ENCODE assay signal across 8 cellular contexts in genomic region chr2:161136696-161137324, GRCh38. TPM values are rescaled to one million over a fixed set of nuclear protein-coding genes. Genes with fewer than 3 reads are reported as not detected.
A peak's percentile ranks its signal among the peaks of the same experiment; 100 is the strongest.
DNase-seq lines count a peak whose midpoint lies in the region; ATAC-seq, FAIRE-seq and TF ChIP-seq lines count a peak whose summit lies in the region.

No MANE protein-coding gene starts in this region.

- in situ Hi-C loops in GM12878 (cut with MboI) = no loop called here

- no TSS peak for BruUV-seq in GM12878 (replicated peaks; lab: Mats Ljungman, UMichigan)

- CTCF ChIA-PET in GM12878 (lab: Yijun Ruan, JAX) = interaction anchor here (0.7 to 2.9 kb wide), 17 partner anchors 8 to 87 kb away, joined by 3 to 25 read pairs (median 4); no protein-coding TSS in a partner anchor

- intact Hi-C loops in GM12878 (cut with micrococcal nuclease; ENCODE audit: unreplicated experiment) (loop anchor here (1.0 to 5.0 kb wide), 2 partner anchors 33 to 35 kb away; no protein-coding TSS in a partner anchor), dorsolateral prefrontal cortex (cut with DNase I) (no loop called here)

- H3K4me3 ChIP-seq in GM12878 (peak overlapping the region; percentile 81), dorsolateral prefrontal cortex (peak overlapping the region in 17 of 59 donors; percentile 0 to 34 (median 17))

- no peaks in the 10 kb centered on the region; the same call in 2 of the 3 replicates for H3K9me3 ChIP-seq in GM12878 (replicated peaks; ENCODE audit: control insufficient read depth, insufficient read depth, low read length)

- 2% methylated on average over 4 of the region's 4 CpGs for WGBS in GM12878 (ENCODE audit: insufficient coverage, insufficient replicate concordance, low lambda C conversion rate, missing lambda C conversion rate)

- DNase-seq in M059J (ENCODE audit: low read depth) = peak; percentile 12
- DNase-seq in GM12878 (ENCODE audit: low read depth, low spot score) = peak; percentile 87
- peak; percentile 86 for DNase-seq in medulla oblongata (ENCODE audit: extremely low spot score)
- DNase-seq in NCI-H2029 treated with DMSO at 0.1 percent for 48 hours (lab: John Stamatoyannopoulos, UW) = no peak
- no peak for DNase-seq in DMS114 treated with DMSO at 0.1 percent for 48 hours (lab: John Stamatoyannopoulos, UW; ENCODE audit: unreplicated experiment)
- DNase-seq in dorsolateral prefrontal cortex = no peak

- TF ChIP-seq RAD21 in GM12878 (IDR thresholded peaks at IDR 0.05; ENCODE audit: insufficient read depth, low read depth, low read length) = no peak

- peak; percentile 56 for TF ChIP-seq POLR2A in GM12878 (IDR thresholded peaks at IDR 0.05; ENCODE audit: low read depth, low read length)

- H3K27ac ChIP-seq in GM12878 (ENCODE audit: control insufficient read depth, insufficient read depth) (peak overlapping the region; percentile 95), dorsolateral prefrontal cortex (peak overlapping the region in 19 of 59 donors; percentile 1 to 63 (median 42))

- SMC1A ChIA-PET in GM12878 (lab: Charles Lee; ENCODE audit: uncharacterized antibody, unreplicated experiment) = interaction anchor here (0.8 to 7.4 kb wide), 22 partner anchors 10 to 74 kb away, joined by 3 to 130 read pairs (median 8); partner anchors contain the start of gene TANK

- no peaks in the 10 kb centered on the region for H3K27me3 ChIP-seq in GM12878 (replicated peaks in 1 of 2; ENCODE audit: control insufficient read depth in 2 of 2, insufficient read depth in 2 of 2, low read length in 1 of 2)
- H3K27me3 ChIP-seq in dorsolateral prefrontal cortex = no peaks in the 10 kb centered on the region

- peak overlapping the region; percentile 58 for H2AFZ ChIP-seq in GM12878 (ENCODE audit: control insufficient read depth, low read depth, low read length)

- POLR2A ChIA-PET in GM12878 (lab: Charles Lee) = interaction anchor here (0.6 to 4.7 kb wide), 17 partner anchors 10 to 928 kb away, joined by 3 to 25 read pairs (median 7); partner anchors contain the start of gene PSMD14

- RAD21 ChIA-PET in GM12878 (lab: Charles Lee; ENCODE audit: unreplicated experiment) = interaction anchor here (0.6 to 6.0 kb wide), 20 partner anchors 10 to 106 kb away, joined by 3 to 71 read pairs (median 6); no protein-coding TSS in a partner anchor

- H3K4me1 ChIP-seq in GM12878 (ENCODE audit: control insufficient read depth, insufficient read depth, low read length) = no peaks in the 10 kb centered on the region

- no peak for TF ChIP-seq CTCF in GM12878 (IDR thresholded peaks at IDR 0.05 in 2 of 3, conservative IDR thresholded peaks at IDR 0.05 in 1 of 3; ENCODE audit: control insufficient read depth in 2 of 3, extremely low read depth in 1 of 3, insufficient read depth in 1 of 3, low read depth in 3 of 3, low read length in 3 of 3)
- no peak for TF ChIP-seq CTCF in dorsolateral prefrontal cortex (IDR thresholded peaks at IDR 0.05 in 54 of 56, conservative IDR thresholded peaks at IDR 0.05 in 2 of 56; ENCODE audit: low read depth in 1 of 56, partially characterized antibody in 56 of 56)

- H3K36me3 ChIP-seq in GM12878 (ENCODE audit: control insufficient read depth in 2 of 2, insufficient read depth in 2 of 2, low read length in 1 of 2) = no peaks in the 10 kb centered on the region

- H4K20me1 ChIP-seq in GM12878 (ENCODE audit: control insufficient read depth, insufficient read depth) = no peaks in the 10 kb centered on the region

- FAIRE-seq in GM12878 (lab: Jason Lieb, UNC) = peak; percentile 95

- H3K4me2 ChIP-seq in GM12878 (ENCODE audit: control insufficient read depth, insufficient read depth) = peak overlapping the region; percentile 67

- ATAC-seq in GM18499 (IDR thresholded peaks at IDR 0.05; ENCODE audit: insufficient read depth, unreplicated experiment) (peak; percentile 72), GM21717 (IDR thresholded peaks at IDR 0.05; ENCODE audit: unreplicated experiment) (peak; percentile 83), GM12878 (peak; percentile 80)

- TF ChIP-seq EP300 in GM12878 (IDR thresholded peaks at IDR 0.05; ENCODE audit: borderline replicate concordance in 1 of 2, control insufficient read depth in 1 of 2, low read depth in 2 of 2, low read length in 2 of 2) = no peak; a peak in 1 of 4 replicates

- peak overlapping the region; percentile 77 for H3K9ac ChIP-seq in GM12878 (ENCODE audit: control insufficient read depth, insufficient read depth, low read length)

- peaks cover 52% of the 10 kb centered on the region for H3K79me2 ChIP-seq in GM12878 (ENCODE audit: control insufficient read depth, insufficient read depth, low read length)

TF ChIP-seq in GM12878, 131 proteins besides CTCF, POLR2A, EP300 and RAD21 (continues in another document):
- TF ChIP-seq ZZZ3 (IDR thresholded peaks at IDR 0.05; ENCODE audit: control insufficient read depth, insufficient read length, low read depth) (no peak), SREBF1 (IDR thresholded peaks at IDR 0.05; ENCODE audit: low read length) (no peak), BMI1 (IDR thresholded peaks at IDR 0.05; ENCODE audit: borderline replicate concordance) (no peak), ZSCAN29 (IDR thresholded peaks at IDR 0.05) (no peak), TBL1XR1 (IDR thresholded peaks at IDR 0.05; ENCODE audit: low read depth, low read length) (no peak), E2F4 (IDR thresholded peaks at IDR 0.05; ENCODE audit: low read depth, low read length) (no peak), RCOR1 (conservative IDR thresholded peaks at IDR 0.05; ENCODE audit: low read depth, low read length) (no peak), NFYA (IDR thresholded peaks at IDR 0.05; ENCODE audit: borderline replicate concordance, low read depth, low read length) (no peak), SMAD1 (IDR thresholded peaks at IDR 0.05; ENCODE audit: low read depth, partially characterized antibody) (peak; percentile 91), E2F8 (IDR thresholded peaks at IDR 0.05; ENCODE audit: low read depth, partially characterized antibody) (no peak), RELA (IDR thresholded peaks at IDR 0.05; ENCODE audit: borderline replicate concordance, partially characterized antibody) (peak; percentile 97), SIX5 (IDR thresholded peaks at IDR 0.05; ENCODE audit: low read depth, low read length, severe bottlenecking) (no peak), MEF2B (IDR thresholded peaks at IDR 0.05; ENCODE audit: partially characterized antibody, poor library complexity, severe bottlenecking) (no peak), BACH1 (IDR thresholded peaks at IDR 0.05; ENCODE audit: borderline replicate concordance) (no peak; the same call in 1 of the 2 replicates), SREBF2 (IDR thresholded peaks at IDR 0.05; ENCODE audit: low read length) (no peak), CREM (IDR thresholded peaks at IDR 0.05; ENCODE audit: low read depth) (peak; percentile 72), NFIC (IDR thresholded peaks at IDR 0.05; ENCODE audit: low read depth, low read length) (peak; percentile 57; the same call in 1 of the 2 replicates), YBX1 (IDR thresholded peaks at IDR 0.05) (no peak)

RNA-seq across cellular contexts. Expression of gene TANK, which starts 23.4 kb away (rescaled TPM):
- 35.7 and 41.1 TPM in 2 replicates for total RNA-seq in M059J (2014; rRNA removed; shearing (Covaris generic))
- 423 and 495 TPM in 2 replicates for total RNA-seq in GM12878 (2013; cell fraction: nucleolus; rRNA removed)
- total RNA-seq in GM12878 (2014; rRNA removed) (73.1 and 79.9 TPM in 2 replicates), GM12878 (2014; rRNA removed; fragmentation: Illumina TruSeq; extraction: Trizol) (107 and 110 TPM in 2 replicates), GM12878 (2021) (56.6 and 64.2 TPM in 2 replicates), dorsolateral prefrontal cortex (10 to 100 TPM; 31.0 to 62.5 (median 45.1) TPM)
- 28.9 TPM for polyA plus RNA-seq in GM12878 (2011; ENCODE audit: low read depth)
- polyA plus RNA-seq in GM12878 (2011; rRNA removed) (121 and 166 TPM in 2 replicates), GM12878 (2014; fragmentation: Illumina TruSeq; extraction: Trizol) (76.6 and 104 TPM in 2 replicates), GM12878 (2014; fragmentation: Nextera tagmentation; extraction: Ambion mirVana) (100 to 1,000 TPM; 102 to 127 TPM), GM12878 (2014; rRNA removed) (40.1 and 48.6 TPM in 2 replicates), GM12878 (2016; fragmentation: Nextera tagmentation; extraction: Ambion mirVana) (100 to 1,000 TPM; 104 TPM)
- 44.8 and 49.0 TPM in 2 replicates for polyA plus RNA-seq in GM12878 (2011; cell fraction: cytosol; rRNA removed)
- 61.7 and 70.9 TPM in 2 replicates for polyA plus RNA-seq in GM12878 (2011; cell fraction: nucleus; rRNA removed)
- polyA plus RNA-seq in GM12878 (2012) = 40.5 and 47.5 TPM in 2 replicates
- polyA minus RNA-seq in GM12878 (2011; rRNA and poly(A)+ RNA removed) = 61.1 and 79.8 TPM in 2 replicates
- 20.8 and 33.6 TPM in 2 replicates for polyA minus RNA-seq in GM12878 (2011; cell fraction: cytosol; rRNA and poly(A)+ RNA removed)
- polyA minus RNA-seq in GM12878 (2011; cell fraction: nucleus; rRNA and poly(A)+ RNA removed) = 136 and 215 TPM in 2 replicates

Comparison
In these comparisons a context has a peak if more than half of its experiments do, and no peak if none do; other contexts are left out.
1. DNase-seq: peak in M059J (single experiment), GM12878 (single experiment) and medulla oblongata (single experiment); none in NCI-H2029 treated with DMSO at 0.1 percent for 48 hours (single experiment), DMS114 treated with DMSO at 0.1 percent for 48 hours (single experiment) and dorsolateral prefrontal cortex (0 of 10).
2. Peak in every context shown above with its lines, with median percentiles within 50 percentile points of each other: ATAC-seq.